11 cellular contexts compared by ENCODE assay signal in the genomic region with DNA sequence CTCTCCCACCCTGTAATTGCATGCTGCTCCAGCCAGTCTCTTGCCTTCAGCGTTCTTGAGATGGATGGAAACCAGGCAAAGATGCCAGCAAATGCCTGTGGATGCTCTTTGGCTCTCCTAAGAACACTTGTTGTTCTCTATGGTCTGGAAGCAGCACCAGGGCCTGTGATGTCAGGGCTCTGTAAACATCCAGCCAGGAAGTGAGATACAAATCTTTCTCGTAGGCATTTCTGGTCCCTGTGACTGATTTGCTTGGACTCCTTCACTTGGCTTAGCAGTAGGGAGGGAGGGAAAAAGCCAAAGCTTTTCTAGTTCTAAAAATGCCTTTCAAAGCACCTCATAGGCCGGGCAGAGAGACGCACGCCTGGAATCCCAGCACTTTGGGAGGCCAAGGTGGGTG.
A peak's percentile ranks its signal among the peaks of the same experiment; 100 is the strongest.
DNase-seq lines count a peak whose midpoint lies in the region; ATAC-seq, FAIRE-seq and TF ChIP-seq lines count a peak whose summit lies in the region.
"Had no signal": no experiment of that assay in that cellular context is flagged by ENCODE, and none has a peak within 500 bp of the region (broad histone marks: within the 10 kb centered on the region; RNA-seq: fewer than 3 reads in every experiment).

No MANE protein-coding gene starts in this region.

- H3K9me3 Mint-ChIP-seq in activated naive CD8-positive, alpha-beta T cell treated with anti-CD3 and anti-CD28 coated beads for 36 hours = no peaks in the 10 kb centered on the region
- H3K9me3 Mint-ChIP-seq: central memory CD8-positive, alpha-beta T cell had no signal

- intact Hi-C loops in sciatic nerve (cut with DNase I) = loop anchor here (5.0 kb wide), 1 partner anchor 560 kb away; no protein-coding TSS in a partner anchor

- no peak overlapping the region for H3K4me3 ChIP-seq in astrocyte of the cerebellum (ENCODE audit: low read depth, low read length)
- no peak overlapping the region for H3K4me3 ChIP-seq in right atrium auricular region

- H3K27me3 ChIP-seq in right atrium auricular region = no peaks in the 10 kb centered on the region

- H3K9me3 ChIP-seq in right atrium auricular region = no peaks in the 10 kb centered on the region

- H3K27ac Mint-ChIP-seq in activated naive CD8-positive, alpha-beta T cell treated with anti-CD3 and anti-CD28 coated beads for 36 hours = no peak overlapping the region

- TF ChIP-seq CTCF in astrocyte of the cerebellum (IDR thresholded peaks at IDR 0.05; ENCODE audit: low read depth, low read length, missing control alignments) = no peak
- no peak for TF ChIP-seq CTCF in right atrium auricular region (IDR thresholded peaks at IDR 0.05)

- peak; percentile 49 for DNase-seq in GM04503 (ENCODE audit: low read depth)
- peak; percentile 84 for DNase-seq in astrocyte of the cerebellum (ENCODE audit: low read depth)
- DNase-seq in right atrium auricular region (ENCODE audit: low spot score) = peak; percentile 80
- no peak for DNase-seq in sciatic nerve (ENCODE audit: low spot score)
- DNase-seq in activated naive CD8-positive, alpha-beta T cell treated with anti-CD3 and anti-CD28 coated beads for 36 hours = no peak
- DNase-seq in GM19239 (ENCODE audit: insufficient read length, low spot score) = no peak
- DNase-seq: MM.1S, NCI-H524 had no signal

- FAIRE-seq in GM19239 (lab: Jason Lieb, UNC) = no peak

- peak; percentile 82 for ATAC-seq in sciatic nerve
- no peak for ATAC-seq in HG03196 (IDR thresholded peaks at IDR 0.05; ENCODE audit: unreplicated experiment)
- no peak for ATAC-seq in HG02885 (IDR thresholded peaks at IDR 0.05; ENCODE audit: poor library complexity, unreplicated experiment)

- peak overlapping the region; percentile 63 to 66 for H3K27ac ChIP-seq in right atrium auricular region

- no peak overlapping the region for H3K4me3 Mint-ChIP-seq in activated naive CD8-positive, alpha-beta T cell treated with anti-CD3 and anti-CD28 coated beads for 36 hours
- H3K4me3 Mint-ChIP-seq: central memory CD8-positive, alpha-beta T cell had no signal

- no peaks in the 10 kb centered on the region for H3K36me3 ChIP-seq in right atrium auricular region

- H3K4me1 Mint-ChIP-seq in activated naive CD8-positive, alpha-beta T cell treated with anti-CD3 and anti-CD28 coated beads for 36 hours = peaks cover 3% of the 10 kb centered on the region

- peaks cover 30% of the 10 kb centered on the region for H3K27me3 Mint-ChIP-seq in activated naive CD8-positive, alpha-beta T cell treated with anti-CD3 and anti-CD28 coated beads for 36 hours

- in situ Hi-C loops in astrocyte of the cerebellum (cut with HindIII; ENCODE audit: low sequenced_read_pairs) = loop anchor here (5.0 to 25.0 kb wide), 2 partner anchors 90 to 235 kb away; no protein-coding TSS in a partner anchor

- H3K36me3 Mint-ChIP-seq in activated naive CD8-positive, alpha-beta T cell treated with anti-CD3 and anti-CD28 coated beads for 36 hours = no peaks in the 10 kb centered on the region

- peaks cover 0 to 19% of the 10 kb centered on the region in 2 donors for H3K4me1 ChIP-seq in right atrium auricular region

Comparison
In these comparisons a context has a peak if more than half of its experiments do, and no peak if none do; other contexts are left out.
1. DNase-seq: peak in GM04503 (single experiment), astrocyte of the cerebellum (single experiment) and right atrium auricular region (single experiment); none in sciatic nerve (single experiment), activated naive CD8-positive, alpha-beta T cell treated with anti-CD3 and anti-CD28 coated beads for 36 hours (single experiment) and GM19239 (single experiment).